19 cellular contexts compared by ENCODE assay signal in genomic region chr6:148495029-148495428, GRCh38.
DNase-seq lines count a peak whose midpoint lies in the region; ATAC-seq and TF ChIP-seq lines count a peak whose summit lies in the region.
"Had no signal": no experiment of that assay in that cellular context is flagged by ENCODE, and none has a peak within 500 bp of the region (broad histone marks: within the 10 kb centered on the region; RNA-seq: fewer than 3 reads in every experiment).

No MANE protein-coding gene starts in this region.

- peak; percentile 75 to 83 for DNase-seq in NOMO-1 (lab: John Stamatoyannopoulos, UW; ENCODE audit: unreplicated experiment in 2 of 2)
- peak; percentile 26 for DNase-seq in esophagus muscularis mucosa (ENCODE audit: extremely low spot score)
- DNase-seq in stimulated activated naive B cell treated with anti-CD40 and anti-IgM and Interleukin-4, amounts not matched to agents 10 μg/mL and 1 μg/mL and 100 μg/mL, for 72 hours = no peak
- no peak for DNase-seq in neuronal stem cell (ENCODE audit: low spot score)
- no peak for DNase-seq in activated CD4-positive, alpha-beta T cell treated with anti-CD3 and anti-CD28 coated beads, Interleukin-2, amount 10 ng/mL, durations not matched to agents 24 days and 14 days
- DNase-seq in NCI-H1694 treated with DMSO at 0.1 percent for 48 hours (lab: John Stamatoyannopoulos, UW) = no peak
- DNase-seq in glomerular visceral epithelial cell (ENCODE audit: extremely low spot score) = no peak
- DNase-seq: activated CD4-positive, CD25-positive, alpha-beta regulatory T cell treated with anti-CD3 and anti-CD28 coated beads, Interleukin-2, amount 50 U/mL, for 72 hours; activated CD8-positive, alpha-beta memory T cell treated with anti-CD3 and anti-CD28 coated beads, Interleukin-2, amount 50 U/mL, for 48 hours; activated naive CD4-positive, alpha-beta T cell treated with Interleukin-2 at 50 U/mL for 16 hours; brain microvascular endothelial cell; C1 segment of cervical spinal cord; DMS79 treated with DMSO at 0.1 percent for 48 hours; effector CD8-positive, alpha-beta T cell; H7; MM.1S; NCI-H748 treated with DMSO at 0.1 percent for 48 hours had no signal

- H3K27ac ChIP-seq in esophagus muscularis mucosa (replicated peaks in 1 of 4) = peak overlapping the region; percentile 18 to 70 (median 60)
- H3K27ac ChIP-seq in neuronal stem cell (replicated peaks; ENCODE audit: low read length) = no peak overlapping the region
- H3K27ac ChIP-seq: brain microvascular endothelial cell had no signal

- TF ChIP-seq EP300 in esophagus muscularis mucosa (IDR thresholded peaks at IDR 0.05) = no peak

- WGBS in esophagus muscularis mucosa = 87% methylated on average over 6 of the region's 6 CpGs
- WGBS in neuronal stem cell (ENCODE audit: extremely low coverage in 2 of 2, insufficient read length in 2 of 2, insufficient replicate concordance in 1 of 2), 2 donors = no CpG with 5 or more reads among the region's 6 CpGs

- no peak overlapping the region for H3K4me2 ChIP-seq in neuronal stem cell (ENCODE audit: insufficient read depth, low read length, poor library complexity, severe bottlenecking)

- no peaks in the 10 kb centered on the region for H3K9me3 ChIP-seq in esophagus muscularis mucosa
- H3K9me3 ChIP-seq in neuronal stem cell (replicated peaks in 1 of 2; ENCODE audit: control insufficient read depth in 2 of 2, insufficient read depth in 1 of 2, low read depth in 1 of 2, low read length in 2 of 2) = no peaks in the 10 kb centered on the region

- no peaks in the 10 kb centered on the region for H3K9me3 Mint-ChIP-seq in stimulated activated naive B cell treated with anti-CD40 and anti-IgM and Interleukin-4, amounts not matched to agents 10 μg/mL and 1 μg/mL and 100 μg/mL, for 72 hours
- no peaks in the 10 kb centered on the region for H3K9me3 Mint-ChIP-seq in activated CD4-positive, alpha-beta T cell treated with anti-CD3 and anti-CD28 coated beads, Interleukin-2, amount 10 ng/mL, durations not matched to agents 24 days and 14 days
- H3K9me3 Mint-ChIP-seq: T-helper 1 cell treated with Interleukin-12 subunit alpha and Interleukin-12 subunit beta and Interleukin-4 antibody, amounts not matched to agents 30 μg/mL and 1 μg/mL, for 36 hours had no signal

- H3K4me1 Mint-ChIP-seq in stimulated activated naive B cell treated with anti-CD40 and anti-IgM and Interleukin-4, amounts not matched to agents 10 μg/mL and 1 μg/mL and 100 μg/mL, for 72 hours = no peaks in the 10 kb centered on the region
- no peaks in the 10 kb centered on the region for H3K4me1 Mint-ChIP-seq in activated CD4-positive, alpha-beta T cell treated with anti-CD3 and anti-CD28 coated beads, Interleukin-2, amount 10 ng/mL, durations not matched to agents 24 days and 14 days

- peaks cover 13 to 17% of the 10 kb centered on the region in 2 donors for H3K27me3 Mint-ChIP-seq in stimulated activated naive B cell treated with anti-CD40 and anti-IgM and Interleukin-4, amounts not matched to agents 10 μg/mL and 1 μg/mL and 100 μg/mL, for 72 hours
- H3K27me3 Mint-ChIP-seq in activated CD4-positive, alpha-beta T cell treated with anti-CD3 and anti-CD28 coated beads, Interleukin-2, amount 10 ng/mL, durations not matched to agents 24 days and 14 days = peaks cover 11% of the 10 kb centered on the region

- no peak overlapping the region for H2BK120ac ChIP-seq in neuronal stem cell (ENCODE audit: low read depth, low read length)

- no peaks in the 10 kb centered on the region for H3K79me1 ChIP-seq in neuronal stem cell (ENCODE audit: low read depth, low read length)

- H2AK5ac ChIP-seq in neuronal stem cell (ENCODE audit: low read depth, low read length) = no peak overlapping the region

- no peak overlapping the region for H4K91ac ChIP-seq in neuronal stem cell (ENCODE audit: low read depth, low read length, poor library complexity)

- H3K27me3 ChIP-seq in esophagus muscularis mucosa (no peaks in the 10 kb centered on the region), neuronal stem cell (ENCODE audit: control insufficient read depth in 3 of 3, insufficient read depth in 3 of 3, low read depth in 1 of 3, low read length in 3 of 3) (no peaks in the 10 kb centered on the region)
- H3K27me3 ChIP-seq: brain microvascular endothelial cell had no signal

- no peak overlapping the region for H3K14ac ChIP-seq in neuronal stem cell (ENCODE audit: low read length)

- peaks cover 0 to 2% of the 10 kb centered on the region in 2 donors for H3K36me3 Mint-ChIP-seq in stimulated activated naive B cell treated with anti-CD40 and anti-IgM and Interleukin-4, amounts not matched to agents 10 μg/mL and 1 μg/mL and 100 μg/mL, for 72 hours
- H3K36me3 Mint-ChIP-seq in activated CD4-positive, alpha-beta T cell treated with anti-CD3 and anti-CD28 coated beads, Interleukin-2, amount 10 ng/mL, durations not matched to agents 24 days and 14 days (ENCODE audit: low read depth) = no peaks in the 10 kb centered on the region

- H3K18ac ChIP-seq in neuronal stem cell (ENCODE audit: low read length) = no peak overlapping the region

- H3K36me3 ChIP-seq in esophagus muscularis mucosa (peaks cover 0 to 6% (median 0%) of the 10 kb centered on the region in 4 donors), neuronal stem cell (replicated peaks in 1 of 2; ENCODE audit: control insufficient read depth in 2 of 2, insufficient read depth in 2 of 2, low read length in 2 of 2) (no peaks in the 10 kb centered on the region)
- H3K36me3 ChIP-seq: brain microvascular endothelial cell had no signal

- TF ChIP-seq POLR2A in esophagus muscularis mucosa (IDR thresholded peaks at IDR 0.05; ENCODE audit: low read depth) = no peak

- H4K8ac ChIP-seq in neuronal stem cell (ENCODE audit: low read depth, low read length) = no peak overlapping the region

- peaks cover 4 to 32% (median 29%) of the 10 kb centered on the region in 4 donors for H3K4me1 ChIP-seq in esophagus muscularis mucosa
- H3K4me1 ChIP-seq in neuronal stem cell (ENCODE audit: control insufficient read depth in 2 of 2, insufficient read depth in 1 of 2, low read depth in 1 of 2, low read length in 2 of 2) = no peaks in the 10 kb centered on the region

- TF ChIP-seq CTCF in esophagus muscularis mucosa (IDR thresholded peaks at IDR 0.05) = no peak

- H2AFZ ChIP-seq in neuronal stem cell (ENCODE audit: low read length) = no peak overlapping the region

- no peak overlapping the region for H2BK12ac ChIP-seq in neuronal stem cell (ENCODE audit: low read length)

- H3K9ac ChIP-seq in neuronal stem cell (ENCODE audit: low read depth, low read length, poor library complexity) = no peak overlapping the region

- H3K4me3 ChIP-seq in esophagus muscularis mucosa (no peak overlapping the region), neuronal stem cell (ENCODE audit: low read length in 2 of 2) (no peak overlapping the region)

- intact Hi-C loops in esophagus muscularis mucosa (cut with DNase I) = no loop called here
- intact Hi-C loops in activated CD4-positive, alpha-beta T cell treated with anti-CD3 and anti-CD28 coated beads, Interleukin-2, amount 10 ng/mL, durations not matched to agents 24 days and 14 days (cut with micrococcal nuclease) = no loop called here

- no peak overlapping the region for H2BK5ac ChIP-seq in neuronal stem cell (ENCODE audit: low read length)

- no peak overlapping the region for H3K27ac Mint-ChIP-seq in stimulated activated naive B cell treated with anti-CD40 and anti-IgM and Interleukin-4, amounts not matched to agents 10 μg/mL and 1 μg/mL and 100 μg/mL, for 72 hours
- H3K27ac Mint-ChIP-seq in activated CD4-positive, alpha-beta T cell treated with anti-CD3 and anti-CD28 coated beads, Interleukin-2, amount 10 ng/mL, durations not matched to agents 24 days and 14 days = no peak overlapping the region
- H3K27ac Mint-ChIP-seq: T-helper 1 cell treated with Interleukin-12 subunit alpha and Interleukin-12 subunit beta and Interleukin-4 antibody, amounts not matched to agents 30 μg/mL and 1 μg/mL, for 36 hours had no signal

- ATAC-seq in GM19351 (IDR thresholded peaks at IDR 0.05; ENCODE audit: unreplicated experiment) = peak; percentile 79
- peak; percentile 73 to 74 for ATAC-seq in stimulated activated naive B cell treated with anti-CD40 and anti-IgM and Interleukin-4, amounts not matched to agents 10 μg/mL and 1 μg/mL and 100 μg/mL, for 72 hours (replicated peaks)

- no peak overlapping the region for H3K23ac ChIP-seq in neuronal stem cell (ENCODE audit: low read depth, low read length, poor library complexity)

- H3K4ac ChIP-seq in neuronal stem cell (ENCODE audit: low read length) = no peak overlapping the region

- H3K4me3 Mint-ChIP-seq in stimulated activated naive B cell treated with anti-CD40 and anti-IgM and Interleukin-4, amounts not matched to agents 10 μg/mL and 1 μg/mL and 100 μg/mL, for 72 hours = no peak overlapping the region
- no peak overlapping the region for H3K4me3 Mint-ChIP-seq in activated CD4-positive, alpha-beta T cell treated with anti-CD3 and anti-CD28 coated beads, Interleukin-2, amount 10 ng/mL, durations not matched to agents 24 days and 14 days
- H3K4me3 Mint-ChIP-seq: T-helper 1 cell treated with Interleukin-12 subunit alpha and Interleukin-12 subunit beta and Interleukin-4 antibody, amounts not matched to agents 30 μg/mL and 1 μg/mL, for 36 hours had no signal

- no peak overlapping the region for H2BK15ac ChIP-seq in neuronal stem cell (ENCODE audit: low read length)

Comparison
In these comparisons a context has a peak if more than half of its experiments do, and no peak if none do; other contexts are left out.
1. DNase-seq: peak in NOMO-1 (2 of 2) and esophagus muscularis mucosa (single experiment); none in stimulated activated naive B cell treated with anti-CD40 and anti-IgM and Interleukin-4, amounts not matched to agents 10 μg/mL and 1 μg/mL and 100 μg/mL, for 72 hours (single experiment), neuronal stem cell (single experiment), activated CD4-positive, alpha-beta T cell treated with anti-CD3 and anti-CD28 coated beads, Interleukin-2, amount 10 ng/mL, durations not matched to agents 24 days and 14 days (single experiment), NCI-H1694 treated with DMSO at 0.1 percent for 48 hours (single experiment) and glomerular visceral epithelial cell (single experiment).